1 cellular context compared by ENCODE assay signal in the genomic region with DNA sequence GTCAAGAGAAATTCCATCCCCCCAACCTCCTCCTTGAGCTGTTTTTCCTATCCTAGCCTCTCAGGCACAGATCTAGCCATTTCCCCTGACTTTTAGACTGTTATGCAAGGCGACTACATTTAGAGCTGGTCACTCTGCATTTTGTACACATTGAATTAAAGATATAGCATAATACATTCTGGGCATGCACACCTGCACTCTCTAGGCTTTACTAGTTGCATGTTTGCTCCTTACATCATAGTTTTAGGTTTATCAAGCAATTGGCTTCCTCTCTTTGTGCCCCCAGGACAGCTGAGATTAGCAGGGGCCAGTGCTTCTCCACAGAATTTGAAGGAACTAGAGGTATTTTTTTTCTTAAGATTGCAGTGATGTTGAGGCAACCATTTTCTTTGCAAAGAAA.
TF ChIP-seq lines count a peak whose summit lies in the region.

No MANE protein-coding gene starts in this region.

TF ChIP-seq in K562, 482 proteins besides CTCF, POLR2A, EP300 and RAD21:
- no peak for TF ChIP-seq MAFK (IDR thresholded peaks at IDR 0.05; ENCODE audit: low read length)
- TF ChIP-seq, protein P1, sequence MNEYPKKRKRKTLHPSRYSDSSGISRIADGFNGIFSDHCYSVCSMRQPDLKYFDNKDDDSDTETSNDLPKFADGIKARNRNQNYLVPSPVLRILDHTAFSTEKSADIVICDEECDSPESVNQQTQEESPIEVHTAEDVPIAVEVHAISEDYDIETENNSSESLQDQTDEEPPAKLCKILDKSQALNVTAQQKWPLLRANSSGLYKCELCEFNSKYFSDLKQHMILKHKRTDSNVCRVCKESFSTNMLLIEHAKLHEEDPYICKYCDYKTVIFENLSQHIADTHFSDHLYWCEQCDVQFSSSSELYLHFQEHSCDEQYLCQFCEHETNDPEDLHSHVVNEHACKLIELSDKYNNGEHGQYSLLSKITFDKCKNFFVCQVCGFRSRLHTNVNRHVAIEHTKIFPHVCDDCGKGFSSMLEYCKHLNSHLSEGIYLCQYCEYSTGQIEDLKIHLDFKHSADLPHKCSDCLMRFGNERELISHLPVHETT (CRISPR knock-in tag; conservative IDR thresholded peaks at IDR 0.05 in 1 of 2, IDR thresholded peaks at IDR 0.05 in 1 of 2) = 0 out of 4 replicates have a peak, but pooled peaks of 1 of the 2 experiments have one; percentile 77
- TF ChIP-seq JUN (IDR thresholded peaks at IDR 0.05; ENCODE audit: borderline replicate concordance, low read depth, low read length) = no peak
- no peak for TF ChIP-seq JUN (CRISPR knock-in tag; IDR thresholded peaks at IDR 0.05; ENCODE audit: borderline replicate concordance)
- TF ChIP-seq ZNF239 (CRISPR knock-in tag; IDR thresholded peaks at IDR 0.05) = no peak
- TF ChIP-seq KLF1 (tag; IDR thresholded peaks at IDR 0.05) = no peak
- no peak for TF ChIP-seq ESRRB (CRISPR knock-in tag; IDR thresholded peaks at IDR 0.05; ENCODE audit: borderline replicate concordance)
- no peak for TF ChIP-seq RCOR1 (IDR thresholded peaks at IDR 0.05; ENCODE audit: borderline replicate concordance in 1 of 2, low read depth in 2 of 2, low read length in 2 of 2)
- TF ChIP-seq MEF2A (IDR thresholded peaks at IDR 0.05; ENCODE audit: control insufficient read depth, low read depth, low read length) = no peak
- TF ChIP-seq JUND (IDR thresholded peaks at IDR 0.05; ENCODE audit: borderline replicate concordance, low read depth, low read length) = no peak
- TF ChIP-seq JUND (tag; IDR thresholded peaks at IDR 0.05; ENCODE audit: borderline replicate concordance, low read depth, low read length) = no peak
- TF ChIP-seq PCBP2 (IDR thresholded peaks at IDR 0.05; ENCODE audit: low read depth, low read length, poor library complexity, severe bottlenecking) = no peak
- no peak for TF ChIP-seq MBD2 (IDR thresholded peaks at IDR 0.05; ENCODE audit: borderline replicate concordance, low read depth)
- TF ChIP-seq SAFB2 (IDR thresholded peaks at IDR 0.05; ENCODE audit: borderline replicate concordance, low read depth, low read length, severe bottlenecking) = no peak
- TF ChIP-seq, protein P2, sequence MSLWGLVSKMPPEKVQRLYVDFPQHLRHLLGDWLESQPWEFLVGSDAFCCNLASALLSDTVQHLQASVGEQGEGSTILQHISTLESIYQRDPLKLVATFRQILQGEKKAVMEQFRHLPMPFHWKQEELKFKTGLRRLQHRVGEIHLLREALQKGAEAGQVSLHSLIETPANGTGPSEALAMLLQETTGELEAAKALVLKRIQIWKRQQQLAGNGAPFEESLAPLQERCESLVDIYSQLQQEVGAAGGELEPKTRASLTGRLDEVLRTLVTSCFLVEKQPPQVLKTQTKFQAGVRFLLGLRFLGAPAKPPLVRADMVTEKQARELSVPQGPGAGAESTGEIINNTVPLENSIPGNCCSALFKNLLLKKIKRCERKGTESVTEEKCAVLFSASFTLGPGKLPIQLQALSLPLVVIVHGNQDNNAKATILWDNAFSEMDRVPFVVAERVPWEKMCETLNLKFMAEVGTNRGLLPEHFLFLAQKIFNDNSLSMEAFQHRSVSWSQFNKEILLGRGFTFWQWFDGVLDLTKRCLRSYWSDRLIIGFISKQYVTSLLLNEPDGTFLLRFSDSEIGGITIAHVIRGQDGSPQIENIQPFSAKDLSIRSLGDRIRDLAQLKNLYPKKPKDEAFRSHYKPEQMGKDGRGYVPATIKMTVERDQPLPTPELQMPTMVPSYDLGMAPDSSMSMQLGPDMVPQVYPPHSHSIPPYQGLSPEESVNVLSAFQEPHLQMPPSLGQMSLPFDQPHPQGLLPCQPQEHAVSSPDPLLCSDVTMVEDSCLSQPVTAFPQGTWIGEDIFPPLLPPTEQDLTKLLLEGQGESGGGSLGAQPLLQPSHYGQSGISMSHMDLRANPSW (CRISPR knock-in tag; IDR thresholded peaks at IDR 0.05) = no peak
- no peak for TF ChIP-seq ZNF780A (CRISPR knock-in tag; IDR thresholded peaks at IDR 0.05)
- TF ChIP-seq DPF2 (IDR thresholded peaks at IDR 0.05) = no peak
- no peak for TF ChIP-seq MYNN (IDR thresholded peaks at IDR 0.05)
- TF ChIP-seq MYNN (CRISPR knock-in tag; IDR thresholded peaks at IDR 0.05) = peak; percentile 66; the same call in 1 of the 2 replicates
